In the genomic region with DNA sequence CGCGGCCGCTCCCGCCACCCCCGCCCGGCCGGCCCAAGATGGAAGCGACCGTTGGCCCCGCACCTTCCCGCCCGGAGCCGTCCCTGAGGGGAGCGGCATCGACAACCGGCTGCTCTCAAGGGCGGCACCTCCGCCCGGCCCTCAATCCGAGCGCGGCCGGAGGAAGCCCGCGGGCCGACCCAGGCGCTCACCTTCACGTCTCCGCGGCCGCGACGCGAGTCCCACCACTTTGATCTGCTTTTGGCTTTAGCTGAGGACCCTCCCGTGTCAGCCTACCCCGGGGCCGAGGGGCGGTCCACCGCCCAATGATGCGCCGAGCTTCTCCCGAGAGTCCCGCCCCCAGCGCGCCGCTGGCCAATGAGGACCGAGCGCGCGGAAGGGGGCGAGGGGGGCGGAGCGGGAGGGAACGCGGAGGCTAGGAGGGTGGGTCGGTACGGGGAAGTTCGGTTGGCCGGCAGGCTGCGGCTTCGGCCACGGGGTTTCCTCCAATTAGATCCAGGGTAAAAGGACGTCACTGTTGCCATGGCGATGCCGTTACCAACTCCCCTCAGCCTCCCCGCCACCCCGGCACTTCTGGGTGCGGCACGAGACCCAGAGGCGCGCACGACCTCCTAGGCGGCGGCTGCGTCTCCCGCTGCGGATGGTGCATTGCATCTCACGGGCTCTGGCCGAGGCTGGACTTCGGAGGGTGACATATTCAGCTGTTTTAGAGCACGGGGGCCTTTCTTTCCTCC, we compare ENCODE assay signal across 8 cellular contexts. TPM values are rescaled to one million over a fixed set of nuclear protein-coding genes. Genes with fewer than 3 reads are reported as not detected.
DNase-seq lines count a peak whose midpoint lies in the region; ATAC-seq and TF ChIP-seq lines count a peak whose summit lies in the region.

A gene (minus strand): TSS at position 248 of the 734 bp plus-strand sequence. CDS start 545 bp downstream, outside the sequence.

- H3K27me3 ChIP-seq in dorsolateral prefrontal cortex (no peaks in the 10 kb centered on the region), liver (ENCODE audit: control insufficient read depth in 4 of 4, insufficient read depth in 4 of 4, low read length in 3 of 4) (no peaks in the 10 kb centered on the region)

- H3K27ac ChIP-seq in dorsolateral prefrontal cortex (peak within 1 kb of the TSS; percentile 81 to 99 (median 93)), liver (ENCODE audit: low read depth in 1 of 2, low read length in 2 of 2) (peak within 1 kb of the TSS; percentile 80 to 83)

- H3K4me3 ChIP-seq in dorsolateral prefrontal cortex, result peak within 1 kb of the TSS; percentile 61 to 98 (median 87)
- peak within 1 kb of the TSS; percentile 58 to 97 (median 60) for H3K4me3 ChIP-seq in liver (ENCODE audit: low read depth in 1 of 3, low read length in 3 of 3)

- DNase-seq in CD1c-positive myeloid dendritic cell (ENCODE audit: extremely low spot score), result peak; percentile 100
- peak; percentile 97 for DNase-seq in NCI-H82 treated with DMSO at 0.1 percent for 48 hours (lab: John Stamatoyannopoulos, UW; ENCODE audit: unreplicated experiment)
- peak; percentile 98 for DNase-seq in activated CD4-positive, alpha-beta memory T cell treated with anti-CD3 and anti-CD28 coated beads for 36 hours
- peak; percentile 94 to 100 (median 99) for DNase-seq in dorsolateral prefrontal cortex
- peak; percentile 97 for DNase-seq in stimulated activated CD4-positive, alpha-beta T cell treated with anti-CD3 and anti-CD28 coated beads, Interleukin-4, amount 100 ng/mL, for 24 hours

- no peaks in the 10 kb centered on the region for H3K27me3 Mint-ChIP-seq in activated CD4-positive, alpha-beta memory T cell treated with anti-CD3 and anti-CD28 coated beads for 36 hours

- intact Hi-C loops in activated CD4-positive, alpha-beta memory T cell treated with anti-CD3 and anti-CD28 coated beads for 36 hours (cut with micrococcal nuclease), result loop anchor here (1.0 to 5.0 kb wide), 10 partner anchors 10 to 411 kb away; a partner anchor contains a TSS
- intact Hi-C loops in dorsolateral prefrontal cortex (cut with DNase I), result loop anchor here in 1 of 2 donors (2.0 to 10.0 kb wide), 2 partner anchors 76 to 156 kb away; a partner anchor contains a TSS

- no peaks in the 10 kb centered on the region for H3K9me3 ChIP-seq in liver (ENCODE audit: control insufficient read depth in 4 of 4, low read length in 3 of 4)

- H3K36me3 Mint-ChIP-seq in activated CD4-positive, alpha-beta memory T cell treated with anti-CD3 and anti-CD28 coated beads for 36 hours, result peaks cover 42% of the 10 kb centered on the region

- H3K9me3 Mint-ChIP-seq in activated CD4-positive, alpha-beta memory T cell treated with anti-CD3 and anti-CD28 coated beads for 36 hours, result no peaks in the 10 kb centered on the region

- TF ChIP-seq CTCF in dorsolateral prefrontal cortex (IDR thresholded peaks at IDR 0.05 in 54 of 56, conservative IDR thresholded peaks at IDR 0.05 in 2 of 56; ENCODE audit: low read depth in 1 of 56, partially characterized antibody in 56 of 56) (peak in 12 of 56 donors; percentile 7 to 33 (median 19)), liver (IDR thresholded peaks at IDR 0.05; ENCODE audit: low read depth, low read length, missing input control) (no peak)

- under 1% methylated on average over 81 of the region's 81 CpGs for WGBS in liver

- peak within 1 kb of the TSS; percentile 97 for H3K4me3 Mint-ChIP-seq in activated CD4-positive, alpha-beta memory T cell treated with anti-CD3 and anti-CD28 coated beads for 36 hours

- POLR2A ChIA-PET in activated CD4-positive, alpha-beta memory T cell treated with anti-CD3 and anti-CD28 coated beads for 36 hours (lab: Charles Lee), result interaction anchor here (0.6 to 4.1 kb wide), 31 partner anchors 8 to 212 kb away, joined by 3 to 38 read pairs (median 6); a partner anchor contains a TSS

- peak within 1 kb of the TSS; percentile 69 to 85 for H3K9ac ChIP-seq in liver (ENCODE audit: low read depth in 1 of 2, low read length in 2 of 2)

- TF ChIP-seq RAD21 in liver (IDR thresholded peaks at IDR 0.05), result peak; percentile 6 to 32

- peaks cover 0 to 15% (median 9%) of the 10 kb centered on the region in 4 donors for H3K4me1 ChIP-seq in liver (ENCODE audit: control insufficient read depth in 4 of 4, insufficient read depth in 4 of 4, low read length in 3 of 4)

- ATAC-seq in GM19438 (IDR thresholded peaks at IDR 0.05; ENCODE audit: low read depth, unreplicated experiment), result peak; percentile 93
- ATAC-seq in HG03575 (IDR thresholded peaks at IDR 0.05; ENCODE audit: extremely low read depth, insufficient number of reproducible peaks, low FRiP score, unreplicated experiment), result peak; percentile 94

- CTCF ChIA-PET in activated CD4-positive, alpha-beta memory T cell treated with anti-CD3 and anti-CD28 coated beads for 36 hours (lab: Charles Lee), result interaction anchor here (0.7 to 2.9 kb wide), 10 partner anchors 9 to 157 kb away, joined by 3 to 14 read pairs (median 4); no protein-coding TSS in a partner anchor

- H3K4me1 Mint-ChIP-seq in activated CD4-positive, alpha-beta memory T cell treated with anti-CD3 and anti-CD28 coated beads for 36 hours (ENCODE audit: low read depth), result peaks cover 45% of the 10 kb centered on the region

- no peaks in the 10 kb centered on the region for H3K36me3 ChIP-seq in liver (ENCODE audit: control insufficient read depth in 4 of 4, insufficient read depth in 3 of 4, low read depth in 1 of 4, low read length in 3 of 4)

- H3K27ac Mint-ChIP-seq in activated CD4-positive, alpha-beta memory T cell treated with anti-CD3 and anti-CD28 coated beads for 36 hours, result peak within 1 kb of the TSS; percentile 95

TF ChIP-seq in liver, 16 proteins besides CTCF, POLR2A, EP300 and RAD21:
- no peak for TF ChIP-seq FOXA2 (IDR thresholded peaks at IDR 0.05)
- no peak for TF ChIP-seq EGR1 (IDR thresholded peaks at IDR 0.05; ENCODE audit: low read depth in 2 of 2)
- TF ChIP-seq, protein P1, sequence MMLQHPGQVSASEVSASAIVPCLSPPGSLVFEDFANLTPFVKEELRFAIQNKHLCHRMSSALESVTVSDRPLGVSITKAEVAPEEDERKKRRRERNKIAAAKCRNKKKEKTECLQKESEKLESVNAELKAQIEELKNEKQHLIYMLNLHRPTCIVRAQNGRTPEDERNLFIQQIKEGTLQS (IDR thresholded peaks at IDR 0.05), result no peak
- TF ChIP-seq JUND (IDR thresholded peaks at IDR 0.05), result no peak
- no peak for TF ChIP-seq HNF4A (conservative IDR thresholded peaks at IDR 0.05)
- no peak for TF ChIP-seq RXRA (IDR thresholded peaks at IDR 0.05)
- TF ChIP-seq, protein P2, sequence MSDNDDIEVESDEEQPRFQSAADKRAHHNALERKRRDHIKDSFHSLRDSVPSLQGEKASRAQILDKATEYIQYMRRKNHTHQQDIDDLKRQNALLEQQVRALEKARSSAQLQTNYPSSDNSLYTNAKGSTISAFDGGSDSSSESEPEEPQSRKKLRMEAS (IDR thresholded peaks at IDR 0.05), result peak; percentile 26
- TF ChIP-seq FOXA1 (IDR thresholded peaks at IDR 0.05), result no peak
- TF ChIP-seq HNF4G (IDR thresholded peaks at IDR 0.05), result no peak
- peak; percentile 97 for TF ChIP-seq SP1 (IDR thresholded peaks at IDR 0.05)
- TF ChIP-seq, protein P3, sequence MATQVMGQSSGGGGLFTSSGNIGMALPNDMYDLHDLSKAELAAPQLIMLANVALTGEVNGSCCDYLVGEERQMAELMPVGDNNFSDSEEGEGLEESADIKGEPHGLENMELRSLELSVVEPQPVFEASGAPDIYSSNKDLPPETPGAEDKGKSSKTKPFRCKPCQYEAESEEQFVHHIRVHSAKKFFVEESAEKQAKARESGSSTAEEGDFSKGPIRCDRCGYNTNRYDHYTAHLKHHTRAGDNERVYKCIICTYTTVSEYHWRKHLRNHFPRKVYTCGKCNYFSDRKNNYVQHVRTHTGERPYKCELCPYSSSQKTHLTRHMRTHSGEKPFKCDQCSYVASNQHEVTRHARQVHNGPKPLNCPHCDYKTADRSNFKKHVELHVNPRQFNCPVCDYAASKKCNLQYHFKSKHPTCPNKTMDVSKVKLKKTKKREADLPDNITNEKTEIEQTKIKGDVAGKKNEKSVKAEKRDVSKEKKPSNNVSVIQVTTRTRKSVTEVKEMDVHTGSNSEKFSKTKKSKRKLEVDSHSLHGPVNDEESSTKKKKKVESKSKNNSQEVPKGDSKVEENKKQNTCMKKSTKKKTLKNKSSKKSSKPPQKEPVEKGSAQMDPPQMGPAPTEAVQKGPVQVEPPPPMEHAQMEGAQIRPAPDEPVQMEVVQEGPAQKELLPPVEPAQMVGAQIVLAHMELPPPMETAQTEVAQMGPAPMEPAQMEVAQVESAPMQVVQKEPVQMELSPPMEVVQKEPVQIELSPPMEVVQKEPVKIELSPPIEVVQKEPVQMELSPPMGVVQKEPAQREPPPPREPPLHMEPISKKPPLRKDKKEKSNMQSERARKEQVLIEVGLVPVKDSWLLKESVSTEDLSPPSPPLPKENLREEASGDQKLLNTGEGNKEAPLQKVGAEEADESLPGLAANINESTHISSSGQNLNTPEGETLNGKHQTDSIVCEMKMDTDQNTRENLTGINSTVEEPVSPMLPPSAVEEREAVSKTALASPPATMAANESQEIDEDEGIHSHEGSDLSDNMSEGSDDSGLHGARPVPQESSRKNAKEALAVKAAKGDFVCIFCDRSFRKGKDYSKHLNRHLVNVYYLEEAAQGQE (IDR thresholded peaks at IDR 0.05), result peak; percentile 75
- peak; percentile 31 for TF ChIP-seq YY1 (IDR thresholded peaks at IDR 0.05)
- peak; percentile 84 for TF ChIP-seq TAF1 (conservative IDR thresholded peaks at IDR 0.05)
- TF ChIP-seq GABPA (IDR thresholded peaks at IDR 0.05 in 1 of 2, conservative IDR thresholded peaks at IDR 0.05 in 1 of 2), result no peak
- TF ChIP-seq NR2F2 (IDR thresholded peaks at IDR 0.05), result no peak
- TF ChIP-seq, protein P4, sequence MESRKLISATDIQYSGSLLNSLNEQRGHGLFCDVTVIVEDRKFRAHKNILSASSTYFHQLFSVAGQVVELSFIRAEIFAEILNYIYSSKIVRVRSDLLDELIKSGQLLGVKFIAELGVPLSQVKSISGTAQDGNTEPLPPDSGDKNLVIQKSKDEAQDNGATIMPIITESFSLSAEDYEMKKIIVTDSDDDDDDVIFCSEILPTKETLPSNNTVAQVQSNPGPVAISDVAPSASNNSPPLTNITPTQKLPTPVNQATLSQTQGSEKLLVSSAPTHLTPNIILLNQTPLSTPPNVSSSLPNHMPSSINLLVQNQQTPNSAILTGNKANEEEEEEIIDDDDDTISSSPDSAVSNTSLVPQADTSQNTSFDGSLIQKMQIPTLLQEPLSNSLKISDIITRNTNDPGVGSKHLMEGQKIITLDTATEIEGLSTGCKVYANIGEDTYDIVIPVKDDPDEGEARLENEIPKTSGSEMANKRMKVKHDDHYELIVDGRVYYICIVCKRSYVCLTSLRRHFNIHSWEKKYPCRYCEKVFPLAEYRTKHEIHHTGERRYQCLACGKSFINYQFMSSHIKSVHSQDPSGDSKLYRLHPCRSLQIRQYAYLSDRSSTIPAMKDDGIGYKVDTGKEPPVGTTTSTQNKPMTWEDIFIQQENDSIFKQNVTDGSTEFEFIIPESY (IDR thresholded peaks at IDR 0.05), result no peak

RNA-seq across cellular contexts. Expression of the gene that starts here (rescaled TPM):
- total RNA-seq in activated CD4-positive, alpha-beta memory T cell treated with anti-CD3 and anti-CD28 coated beads for 36 hours, result 100 to 1,000 TPM; 495 to 541 TPM
- total RNA-seq in dorsolateral prefrontal cortex (100 to 1,000 TPM; 223 to 572 (median 337) TPM), liver (100 to 1,000 TPM in 1 of 2 donors, 10 to 100 TPM in 1; 78.6 to 145 TPM)
- 10 to 100 TPM; 68.8 to 97.4 TPM for polyA plus RNA-seq in liver

Comparison
In these comparisons a context has a peak if more than half of its experiments do, and no peak if none do; other contexts are left out.
1. Peak in every context shown above with its lines: DNase-seq, ATAC-seq, H3K4me3 ChIP-seq and H3K27ac ChIP-seq.